8 cellular contexts compared by ENCODE assay signal in genomic region chr1:204408602-204409001, GRCh38. TPM values are rescaled to one million over a fixed set of nuclear protein-coding genes. Genes with fewer than 3 reads are reported as not detected.
DNase-seq lines count a peak whose midpoint lies in the region; ATAC-seq and TF ChIP-seq lines count a peak whose summit lies in the region.

No MANE protein-coding gene starts in this region.

- intact Hi-C loops in activated T-helper 2 cell treated with anti-CD3 and anti-CD28 coated beads, Interferon-gamma antibody, Interleukin-2, Interleukin-4, amounts not matched to agents 10 μg/mL and 5 μg/mL and 100 μg/mL, durations not matched to agents 14 hours and 24 hours and 36 hours (cut with micrococcal nuclease) = no loop called here

- H3K27ac Mint-ChIP-seq in activated T-helper 2 cell treated with anti-CD3 and anti-CD28 coated beads, Interferon-gamma antibody, Interleukin-2, Interleukin-4, amounts not matched to agents 10 μg/mL and 5 μg/mL and 100 μg/mL, durations not matched to agents 14 hours and 24 hours and 36 hours = peak overlapping the region; percentile 42
- peak overlapping the region; percentile 24 for H3K27ac Mint-ChIP-seq in stimulated activated memory B cell treated with anti-CD40 and anti-IgM and Interleukin-4, amounts not matched to agents 10 μg/mL and 1 μg/mL and 100 μg/mL, for 72 hours

- peaks cover 76% of the 10 kb centered on the region for H3K36me3 Mint-ChIP-seq in activated T-helper 2 cell treated with anti-CD3 and anti-CD28 coated beads, Interferon-gamma antibody, Interleukin-2, Interleukin-4, amounts not matched to agents 10 μg/mL and 5 μg/mL and 100 μg/mL, durations not matched to agents 14 hours and 24 hours and 36 hours (ENCODE audit: low read depth)
- H3K36me3 Mint-ChIP-seq in stimulated activated memory B cell treated with anti-CD40 and anti-IgM and Interleukin-4, amounts not matched to agents 10 μg/mL and 1 μg/mL and 100 μg/mL, for 72 hours = peaks cover 19% of the 10 kb centered on the region

- peaks cover 18% of the 10 kb centered on the region for H3K4me1 Mint-ChIP-seq in activated T-helper 2 cell treated with anti-CD3 and anti-CD28 coated beads, Interferon-gamma antibody, Interleukin-2, Interleukin-4, amounts not matched to agents 10 μg/mL and 5 μg/mL and 100 μg/mL, durations not matched to agents 14 hours and 24 hours and 36 hours (ENCODE audit: low read depth)
- H3K4me1 Mint-ChIP-seq in stimulated activated memory B cell treated with anti-CD40 and anti-IgM and Interleukin-4, amounts not matched to agents 10 μg/mL and 1 μg/mL and 100 μg/mL, for 72 hours = peaks cover 37% of the 10 kb centered on the region

- H3K4me3 ChIP-seq in HL-60 (replicated peaks; ENCODE audit: insufficient read depth, low read length) = peak overlapping the region; percentile 71
- peak overlapping the region; percentile 99 for H3K4me3 ChIP-seq in iPS-18c (ENCODE audit: insufficient read depth, low read depth, low read length)

- no peak for TF ChIP-seq CTCF in HL-60 (IDR thresholded peaks at IDR 0.05; ENCODE audit: insufficient read depth, low read length)

- H3K9me3 Mint-ChIP-seq in activated T-helper 2 cell treated with anti-CD3 and anti-CD28 coated beads, Interferon-gamma antibody, Interleukin-2, Interleukin-4, amounts not matched to agents 10 μg/mL and 5 μg/mL and 100 μg/mL, durations not matched to agents 14 hours and 24 hours and 36 hours = no peaks in the 10 kb centered on the region
- H3K9me3 Mint-ChIP-seq in stimulated activated memory B cell treated with anti-CD40 and anti-IgM and Interleukin-4, amounts not matched to agents 10 μg/mL and 1 μg/mL and 100 μg/mL, for 72 hours = no peaks in the 10 kb centered on the region

- H3K27me3 Mint-ChIP-seq in activated T-helper 2 cell treated with anti-CD3 and anti-CD28 coated beads, Interferon-gamma antibody, Interleukin-2, Interleukin-4, amounts not matched to agents 10 μg/mL and 5 μg/mL and 100 μg/mL, durations not matched to agents 14 hours and 24 hours and 36 hours (ENCODE audit: low read depth) = no peaks in the 10 kb centered on the region
- H3K27me3 Mint-ChIP-seq in stimulated activated memory B cell treated with anti-CD40 and anti-IgM and Interleukin-4, amounts not matched to agents 10 μg/mL and 1 μg/mL and 100 μg/mL, for 72 hours = no peaks in the 10 kb centered on the region

- peak overlapping the region; percentile 98 for H3K4me3 Mint-ChIP-seq in activated T-helper 2 cell treated with anti-CD3 and anti-CD28 coated beads, Interferon-gamma antibody, Interleukin-2, Interleukin-4, amounts not matched to agents 10 μg/mL and 5 μg/mL and 100 μg/mL, durations not matched to agents 14 hours and 24 hours and 36 hours (ENCODE audit: low read depth)
- H3K4me3 Mint-ChIP-seq in stimulated activated memory B cell treated with anti-CD40 and anti-IgM and Interleukin-4, amounts not matched to agents 10 μg/mL and 1 μg/mL and 100 μg/mL, for 72 hours = peak overlapping the region; percentile 100

- no peak for DNase-seq in HL-60 (ENCODE audit: low read depth in 1 of 2, low spot score in 1 of 2)
- no peak for DNase-seq in activated T-helper 2 cell treated with anti-CD3 and anti-CD28 coated beads, Interferon-gamma antibody, Interleukin-2, Interleukin-4, amounts not matched to agents 10 μg/mL and 5 μg/mL and 100 μg/mL, durations not matched to agents 14 hours and 24 hours and 36 hours (ENCODE audit: low spot score)
- DNase-seq in iPS-NIHi7 (ENCODE audit: extremely low spot score) = no peak
- no peak for DNase-seq in NCI-H748 treated with DMSO at 0.1 percent for 48 hours (lab: John Stamatoyannopoulos, UW)
- no peak for DNase-seq in kidney tubule cell (ENCODE audit: low spot score)

- no peaks in the 10 kb centered on the region for H3K9me3 ChIP-seq in iPS-18c (ENCODE audit: control insufficient read depth, insufficient read depth, low read length)

- no peaks in the 10 kb centered on the region for H3K27me3 ChIP-seq in HL-60 (ENCODE audit: insufficient read depth, poor library complexity, severe bottlenecking)

- no peak overlapping the region for H3K27ac ChIP-seq in HL-60 (replicated peaks)

- ATAC-seq in stimulated activated memory B cell treated with anti-CD40 and anti-IgM and Interleukin-4, amounts not matched to agents 10 μg/mL and 1 μg/mL and 100 μg/mL, for 72 hours = no peak
- ATAC-seq in GM19463 (IDR thresholded peaks at IDR 0.05; ENCODE audit: unreplicated experiment) = no peak

RNA-seq across cellular contexts. Expression of gene PPP1R15B, which starts 3.0 kb away (rescaled TPM):
- 63.4 and 64.3 TPM in 2 replicates for total RNA-seq in activated T-helper 2 cell treated with anti-CD3 and anti-CD28 coated beads, Interferon-gamma antibody, Interleukin-2, Interleukin-4, amounts not matched to agents 10 μg/mL and 5 μg/mL and 100 μg/mL, durations not matched to agents 14 hours and 24 hours and 36 hours

RNA-seq across cellular contexts. Expression of gene PLEKHA6, which starts 48.9 kb away (rescaled TPM):
- 0.52 and 1.9 TPM in 2 replicates for total RNA-seq in activated T-helper 2 cell treated with anti-CD3 and anti-CD28 coated beads, Interferon-gamma antibody, Interleukin-2, Interleukin-4, amounts not matched to agents 10 μg/mL and 5 μg/mL and 100 μg/mL, durations not matched to agents 14 hours and 24 hours and 36 hours
